Comparison of ENCODE assay signal across 25 cellular contexts in the genomic region with DNA sequence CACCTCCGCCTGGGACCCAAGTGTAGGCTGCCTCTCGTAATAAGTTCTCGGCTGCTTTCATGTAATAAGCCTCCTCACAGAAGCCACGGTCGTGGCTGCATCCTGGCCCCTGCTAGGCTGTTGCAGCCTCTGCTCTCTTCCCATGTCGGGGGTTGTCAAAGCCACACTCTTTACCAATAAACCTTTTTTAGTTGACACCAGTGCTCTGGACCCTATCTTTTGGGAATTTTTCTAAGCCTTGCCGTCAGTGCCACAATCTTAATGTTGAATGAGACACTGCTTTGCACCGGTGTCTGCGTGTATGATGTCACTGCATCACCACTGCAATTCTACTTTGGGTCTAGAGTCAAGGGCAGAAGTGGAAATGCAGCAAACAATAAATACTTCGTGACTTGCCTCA. TPM values are rescaled to one million over a fixed set of nuclear protein-coding genes. Genes with fewer than 3 reads are reported as not detected.
DNase-seq lines count a peak whose midpoint lies in the region; ATAC-seq and TF ChIP-seq lines count a peak whose summit lies in the region.
"Had no signal": no experiment of that assay in that cellular context is flagged by ENCODE, and none has a peak within 500 bp of the region (broad histone marks: within the 10 kb centered on the region; RNA-seq: fewer than 3 reads in every experiment).

No MANE protein-coding gene starts in this region.

- POLR2A ChIA-PET in CD8-positive, alpha-beta T cell (lab: Charles Lee): interaction anchor here (1.3 to 1.6 kb wide), 4 partner anchors 23 to 286 kb away, joined by 4 to 10 read pairs (median 6); a partner anchor contains a TSS
- POLR2A ChIA-PET in activated CD8-positive, alpha-beta T cell treated with anti-CD3 and anti-CD28 coated beads for 36 hours (lab: Charles Lee): interaction anchor here (1.0 to 1.5 kb wide), 7 partner anchors 11 to 172 kb away, joined by 3 to 6 read pairs (median 3); no protein-coding TSS in a partner anchor

- H3K9me3 Mint-ChIP-seq in T-helper 2 cell treated with Interferon-gamma antibody and Interleukin-4, amounts not matched to agents 5 μg/mL and 100 μg/mL, for 36 hours: no peaks in the 10 kb centered on the region
- H3K9me3 Mint-ChIP-seq in CD8-positive, alpha-beta T cell: no peaks in the 10 kb centered on the region
- H3K9me3 Mint-ChIP-seq in activated CD8-positive, alpha-beta T cell treated with anti-CD3 and anti-CD28 coated beads for 36 hours: peaks cover 2% of the 10 kb centered on the region
- no peaks in the 10 kb centered on the region for H3K9me3 Mint-ChIP-seq in glutamatergic neuron (ENCODE audit: unreplicated experiment)

- no peak for DNase-seq in T-helper 2 cell treated with Interferon-gamma antibody and Interleukin-4, amounts not matched to agents 5 μg/mL and 100 μg/mL, for 36 hours (ENCODE audit: low spot score)
- DNase-seq in T-helper 2 cell (no peak), glutamatergic neuron (no peak), HAP-1 (ENCODE audit: low spot score in 2 of 2) (no peak)
- DNase-seq in CD8-positive, alpha-beta T cell: peak in 2 of 7 experiments; percentile 31 to 41
- DNase-seq in activated CD8-positive, alpha-beta T cell treated with anti-CD3 and anti-CD28 coated beads for 36 hours: peak; percentile 43
- no peak for DNase-seq in central memory CD4-positive, alpha-beta T cell
- DNase-seq: activated CD8-positive, alpha-beta memory T cell treated with anti-CD3 and anti-CD28 coated beads, Interleukin-2, amount 50 U/mL, for 4 hours; amygdala; cerebellar nuclear complex; DMS153; effector CD4-positive, alpha-beta T cell; H7; left colon; NCI-H1417; NCI-H748 treated with DMSO at 0.1 percent for 48 hours; SIG-M5; stimulated activated CD4-positive, alpha-beta T cell treated with anti-CD3 and anti-CD28 coated beads, Interleukin-4, amount 100 ng/mL, for 24 hours; substantia nigra had no signal

- TF ChIP-seq CTCF in CD8-positive, alpha-beta T cell (IDR thresholded peaks at IDR 0.05): no peak
- TF ChIP-seq CTCF in activated CD8-positive, alpha-beta T cell treated with anti-CD3 and anti-CD28 coated beads for 36 hours (IDR thresholded peaks at IDR 0.05): no peak
- TF ChIP-seq CTCF in glutamatergic neuron (IDR thresholded peaks at IDR 0.05; ENCODE audit: partially characterized antibody, unreplicated experiment) (no peak), gastroesophageal sphincter (IDR thresholded peaks at IDR 0.05) (no peak)

- no peaks in the 10 kb centered on the region for H3K36me3 Mint-ChIP-seq in T-helper 2 cell treated with Interferon-gamma antibody and Interleukin-4, amounts not matched to agents 5 μg/mL and 100 μg/mL, for 36 hours (ENCODE audit: low read depth)
- H3K36me3 Mint-ChIP-seq in CD8-positive, alpha-beta T cell: no peaks in the 10 kb centered on the region
- H3K36me3 Mint-ChIP-seq in activated CD8-positive, alpha-beta T cell treated with anti-CD3 and anti-CD28 coated beads for 36 hours (ENCODE audit: low read depth): no peaks in the 10 kb centered on the region
- H3K36me3 Mint-ChIP-seq in glutamatergic neuron (ENCODE audit: unreplicated experiment): no peaks in the 10 kb centered on the region

- H3K9me3 ChIP-seq in CD8-positive, alpha-beta T cell (ENCODE audit: low read length): no peaks in the 10 kb centered on the region
- no peaks in the 10 kb centered on the region for H3K9me3 ChIP-seq in gastroesophageal sphincter
- H3K9me3 ChIP-seq in HAP-1: no peaks in the 10 kb centered on the region
- H3K9me3 ChIP-seq: A549 had no signal

- peak; percentile 48 for ATAC-seq in CD8-positive, alpha-beta T cell
- peak; percentile 32 for ATAC-seq in activated CD8-positive, alpha-beta T cell treated with anti-CD3 and anti-CD28 coated beads for 36 hours
- no peak for ATAC-seq in gastroesophageal sphincter
- ATAC-seq: A549, left colon had no signal

- no peaks in the 10 kb centered on the region for H3K27me3 Mint-ChIP-seq in T-helper 2 cell treated with Interferon-gamma antibody and Interleukin-4, amounts not matched to agents 5 μg/mL and 100 μg/mL, for 36 hours (ENCODE audit: low read depth)
- H3K27me3 Mint-ChIP-seq in CD8-positive, alpha-beta T cell (ENCODE audit: low read depth): no peaks in the 10 kb centered on the region
- no peaks in the 10 kb centered on the region for H3K27me3 Mint-ChIP-seq in activated CD8-positive, alpha-beta T cell treated with anti-CD3 and anti-CD28 coated beads for 36 hours
- H3K27me3 Mint-ChIP-seq in glutamatergic neuron (ENCODE audit: unreplicated experiment): peaks cover 4% of the 10 kb centered on the region

- H3K27ac ChIP-seq in CD8-positive, alpha-beta T cell (ENCODE audit: low read depth, low read length): no peak overlapping the region
- no peak overlapping the region for H3K27ac ChIP-seq in gastroesophageal sphincter
- H3K27ac ChIP-seq: A549, BLaER1 had no signal

- intact Hi-C loops in CD8-positive, alpha-beta T cell (cut with DNase I, micrococcal nuclease): loop anchor here (1.0 to 2.0 kb wide), 2 partner anchors 125 to 513 kb away; a partner anchor contains a TSS
- intact Hi-C loops in activated CD8-positive, alpha-beta T cell treated with anti-CD3 and anti-CD28 coated beads for 36 hours (cut with micrococcal nuclease): loop anchor here (2.0 kb wide), 1 partner anchor 285 kb away; no protein-coding TSS in a partner anchor

- TF ChIP-seq EP300 in gastroesophageal sphincter (IDR thresholded peaks at IDR 0.05): no peak

- peaks cover 48% of the 10 kb centered on the region for H3K4me1 ChIP-seq in CD8-positive, alpha-beta T cell (ENCODE audit: insufficient read depth, low read length)
- H3K4me1 ChIP-seq in gastroesophageal sphincter: peaks cover 0 to 9% (median 4%) of the 10 kb centered on the region in 3 donors
- H3K4me1 ChIP-seq in HAP-1: peaks cover 3% of the 10 kb centered on the region; the same call in 1 of the 2 replicates
- H3K4me1 ChIP-seq: A549 had no signal

- in situ Hi-C loops in HAP-1 (cut with MboI; ENCODE audit: low sequenced_read_pairs): loop anchor here (5.0 kb wide), 1 partner anchor 289 kb away; no protein-coding TSS in a partner anchor

- peaks cover 41% of the 10 kb centered on the region for H3K4me1 Mint-ChIP-seq in T-helper 2 cell treated with Interferon-gamma antibody and Interleukin-4, amounts not matched to agents 5 μg/mL and 100 μg/mL, for 36 hours (ENCODE audit: low read depth)
- peaks cover 53% of the 10 kb centered on the region for H3K4me1 Mint-ChIP-seq in CD8-positive, alpha-beta T cell (ENCODE audit: low read depth)
- H3K4me1 Mint-ChIP-seq in activated CD8-positive, alpha-beta T cell treated with anti-CD3 and anti-CD28 coated beads for 36 hours (ENCODE audit: low read depth): peaks cover 55% of the 10 kb centered on the region
- peaks cover 30% of the 10 kb centered on the region for H3K4me1 Mint-ChIP-seq in glutamatergic neuron (ENCODE audit: low read depth, unreplicated experiment)

- H3K27ac Mint-ChIP-seq in T-helper 2 cell treated with Interferon-gamma antibody and Interleukin-4, amounts not matched to agents 5 μg/mL and 100 μg/mL, for 36 hours: no peak overlapping the region
- H3K27ac Mint-ChIP-seq in CD8-positive, alpha-beta T cell: peak overlapping the region; percentile 89
- peak overlapping the region; percentile 79 for H3K27ac Mint-ChIP-seq in activated CD8-positive, alpha-beta T cell treated with anti-CD3 and anti-CD28 coated beads for 36 hours
- H3K27ac Mint-ChIP-seq in glutamatergic neuron (ENCODE audit: unreplicated experiment): no peak overlapping the region

- WGBS in gastroesophageal sphincter (ENCODE audit: low coverage in 1 of 2), 2 donors: 78 to 85% methylated on average over 8 to 10 of the region's 10 CpGs

- H3K4me3 Mint-ChIP-seq in T-helper 2 cell treated with Interferon-gamma antibody and Interleukin-4, amounts not matched to agents 5 μg/mL and 100 μg/mL, for 36 hours: peak overlapping the region; percentile 40
- peak overlapping the region; percentile 49 for H3K4me3 Mint-ChIP-seq in CD8-positive, alpha-beta T cell
- H3K4me3 Mint-ChIP-seq in activated CD8-positive, alpha-beta T cell treated with anti-CD3 and anti-CD28 coated beads for 36 hours: peak overlapping the region; percentile 55
- peak overlapping the region; percentile 28 for H3K4me3 Mint-ChIP-seq in glutamatergic neuron (ENCODE audit: unreplicated experiment)

- no peaks in the 10 kb centered on the region for H3K27me3 ChIP-seq in CD8-positive, alpha-beta T cell (ENCODE audit: insufficient read depth, low read length)
- H3K27me3 ChIP-seq in gastroesophageal sphincter (no peaks in the 10 kb centered on the region), HAP-1 (ENCODE audit: low read depth) (peaks cover 13% of the 10 kb centered on the region)
- H3K27me3 ChIP-seq: BLaER1 had no signal

- H3K36me3 ChIP-seq in CD8-positive, alpha-beta T cell (ENCODE audit: insufficient read depth, low read length): no peaks in the 10 kb centered on the region
- no peaks in the 10 kb centered on the region for H3K36me3 ChIP-seq in gastroesophageal sphincter
- H3K36me3 ChIP-seq in HAP-1 (replicated peaks): no peaks in the 10 kb centered on the region
- H3K36me3 ChIP-seq: BLaER1 had no signal

- CTCF ChIA-PET in CD8-positive, alpha-beta T cell (lab: Charles Lee): interaction anchor here (0.5 to 7.0 kb wide), 37 partner anchors 9 to 309 kb away, joined by 3 to 71 read pairs (median 4); a partner anchor contains a TSS
- CTCF ChIA-PET in activated CD8-positive, alpha-beta T cell treated with anti-CD3 and anti-CD28 coated beads for 36 hours (lab: Charles Lee): interaction anchor here (0.7 to 5.7 kb wide), 22 partner anchors 9 to 286 kb away, joined by 3 to 35 read pairs (median 5); a partner anchor contains a TSS

- H3K4me3 ChIP-seq in CD8-positive, alpha-beta T cell (ENCODE audit: low read depth, low read length): no peak overlapping the region
- H3K4me3 ChIP-seq in gastroesophageal sphincter (no peak overlapping the region), HAP-1 (no peak overlapping the region)
- H3K4me3 ChIP-seq: A549, BLaER1 had no signal

- TF ChIP-seq POLR2A in gastroesophageal sphincter (IDR thresholded peaks at IDR 0.05): no peak

RNA-seq across cellular contexts. Expression of a gene that starts 57.7 kb away (rescaled TPM):
- total RNA-seq in CD8-positive, alpha-beta T cell: not detected
- total RNA-seq in activated CD8-positive, alpha-beta T cell treated with anti-CD3 and anti-CD28 coated beads for 36 hours: not detected
- not detected for total RNA-seq in glutamatergic neuron (ENCODE audit: unreplicated experiment)
- not detected for total RNA-seq in gastroesophageal sphincter
- total RNA-seq: esophagus mucosa; H7; left colon; pulmonary artery endothelial cell; T-helper 2 cell treated with Interferon-gamma antibody and Interleukin-4, amounts not matched to agents 100 ng/mL and 5 ng/mL, for 36 hours had no signal

Comparison
In these comparisons a context has a peak if more than half of its experiments do, and no peak if none do; other contexts are left out.
1. H3K27ac Mint-ChIP-seq: peak in CD8-positive, alpha-beta T cell (single experiment) and activated CD8-positive, alpha-beta T cell treated with anti-CD3 and anti-CD28 coated beads for 36 hours (single experiment); none in T-helper 2 cell treated with Interferon-gamma antibody and Interleukin-4, amounts not matched to agents 5 μg/mL and 100 μg/mL, for 36 hours (single experiment) and glutamatergic neuron (single experiment).
2. Peak in every context shown above with its lines, with median percentiles within 50 percentile points of each other: H3K4me3 Mint-ChIP-seq.